In genomic region chr2:189127756-189128155, GRCh38 we compare ENCODE assay signal across 1 cellular context.
TF ChIP-seq lines count a peak whose summit lies in the region.

No MANE protein-coding gene starts in this region.

TF ChIP-seq in GM23338, 12 proteins besides CTCF, POLR2A, EP300 and RAD21 (continued from another document):
- TF ChIP-seq ZNF462 (CRISPR knock-in tag; IDR thresholded peaks at IDR 0.05): no peak
- TF ChIP-seq POLR2AphosphoS5 (IDR thresholded peaks at IDR 0.05; ENCODE audit: low read depth): no peak
- TF ChIP-seq EZH2 (IDR thresholded peaks at IDR 0.05; ENCODE audit: low read depth, unreplicated experiment): no peak
- TF ChIP-seq NANOG (IDR thresholded peaks at IDR 0.05; ENCODE audit: borderline replicate concordance): no peak
- no peak for TF ChIP-seq ZNF114 (CRISPR knock-in tag; IDR thresholded peaks at IDR 0.05)
- no peak for TF ChIP-seq ETS1 (IDR thresholded peaks at IDR 0.05)
- TF ChIP-seq CREB1 (CRISPR knock-in tag; IDR thresholded peaks at IDR 0.05; ENCODE audit: low read depth): no peak
